In genomic region chr17:9052921-9053320, GRCh38 we compare ENCODE assay signal across 12 cellular contexts.
"Had no signal": no experiment of that assay in that cellular context is flagged by ENCODE, and none has a peak within 500 bp of the region (broad histone marks: within the 10 kb centered on the region; RNA-seq: fewer than 3 reads in every experiment).

No MANE protein-coding gene starts in this region.

- H3K36me3 ChIP-seq: breast epithelium, stomach had no signal

- ATAC-seq: effector memory CD8-positive, alpha-beta T cell; WTC11 had no signal

- H3K27me3 ChIP-seq: breast epithelium, stomach, testis had no signal

- H3K27ac ChIP-seq: testis had no signal

- DNase-seq: activated CD4-positive, alpha-beta T cell treated with anti-CD3 and anti-CD28 coated beads, Interleukin-2, amount 10 ng/mL, durations not matched to agents 7 days and 5 days; activated naive CD4-positive, alpha-beta T cell treated with Interleukin-2 at 50 U/mL for 16 hours; anterior cingulate cortex; dermis blood vessel endothelial cell; effector memory CD8-positive, alpha-beta T cell; hypothalamus; stimulated activated CD4-positive, alpha-beta T cell treated with anti-CD3 and anti-CD28 coated beads, Interleukin-2, amount 100 ng/mL, for 24 hours; stomach; SW 1271; testis had no signal

- H3K9me3 ChIP-seq: testis had no signal

- H3K4me3 ChIP-seq: breast epithelium, stomach, testis had no signal

- H3K4me1 ChIP-seq: breast epithelium, testis had no signal
